ENCODE assay signal across 1 cellular context in the genomic region with DNA sequence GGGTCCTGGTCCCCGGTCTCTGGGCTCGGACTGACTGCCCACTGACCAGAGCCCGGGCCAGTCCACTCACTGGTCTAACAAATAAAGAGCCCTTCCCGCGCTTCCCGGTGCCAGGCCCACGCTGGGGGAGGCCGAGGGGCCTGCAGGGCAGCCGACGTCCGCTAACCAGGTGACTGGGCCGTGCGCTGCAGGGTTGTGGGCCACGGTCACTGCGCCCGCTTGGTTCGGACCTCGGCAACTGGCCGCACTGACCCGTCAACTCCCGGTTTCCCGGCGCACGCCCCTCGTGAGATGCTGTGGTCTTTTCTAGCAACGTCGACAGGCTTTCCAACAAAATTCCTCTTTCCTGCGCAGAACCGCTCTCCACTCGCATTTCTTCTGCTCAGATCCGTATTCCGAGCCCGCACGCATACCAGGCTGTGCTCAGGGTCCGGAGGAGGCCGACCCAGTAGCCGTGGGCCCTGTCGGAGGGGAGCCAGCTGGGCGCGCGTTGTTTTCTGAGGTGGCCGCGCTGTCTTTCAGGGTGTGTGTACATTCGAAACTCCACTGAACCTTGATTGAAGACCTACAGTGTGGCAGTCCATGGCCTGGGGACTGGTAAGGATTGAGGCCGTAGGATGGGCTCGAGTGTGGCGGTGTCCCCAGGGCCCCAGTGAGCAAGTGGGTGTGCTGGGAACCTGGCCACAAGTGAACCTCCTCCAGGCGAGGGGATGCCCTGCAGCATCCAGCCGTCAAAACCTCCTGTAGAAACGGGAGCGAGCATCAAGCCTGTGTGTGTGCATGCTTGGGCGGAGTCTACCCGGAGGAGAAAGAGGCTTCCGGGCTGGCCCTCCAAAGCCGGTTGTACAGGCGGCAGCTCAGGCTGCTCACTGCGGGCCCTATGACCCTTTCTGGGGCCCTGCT.
TF ChIP-seq lines count a peak whose summit lies in the region.

No MANE protein-coding gene starts in this region.

TF ChIP-seq in HepG2, 621 proteins besides CTCF, POLR2A, EP300 and RAD21 (continued from another document and continues in another):
- TF ChIP-seq NFYB (CRISPR knock-in tag; IDR thresholded peaks at IDR 0.05) (no peak; the same call in 1 of the 2 replicates), ZBTB20 (CRISPR knock-in tag; IDR thresholded peaks at IDR 0.05; ENCODE audit: borderline replicate concordance, low read depth) (no peak), ZNF605 (CRISPR knock-in tag; IDR thresholded peaks at IDR 0.05) (peak; percentile 69), CBX1 (IDR thresholded peaks at IDR 0.05; ENCODE audit: low read depth) (no peak), ZNF367 (CRISPR knock-in tag; IDR thresholded peaks at IDR 0.05; ENCODE audit: borderline replicate concordance) (0 out of 2 replicates have a peak, but pooled peaks have one; percentile 53), ZNF768 (CRISPR knock-in tag; IDR thresholded peaks at IDR 0.05) (no peak), XRCC5 (optimal IDR thresholded peaks at IDR 0.05; ENCODE audit: low read length) (peak; percentile 36), GMEB1 (CRISPR knock-in tag; IDR thresholded peaks at IDR 0.05; ENCODE audit: borderline replicate concordance) (peak; percentile 36; the same call in 1 of the 2 replicates), DNMT1 (CRISPR knock-in tag; IDR thresholded peaks at IDR 0.05) (no peak), HIC2 (CRISPR knock-in tag; IDR thresholded peaks at IDR 0.05; ENCODE audit: low read depth) (no peak), ZFX (CRISPR knock-in tag; IDR thresholded peaks at IDR 0.05; ENCODE audit: low read depth) (peak; percentile 95), TOPORS (CRISPR knock-in tag; IDR thresholded peaks at IDR 0.05) (no peak), KDM6A (CRISPR knock-in tag; IDR thresholded peaks at IDR 0.05; ENCODE audit: low read depth) (no peak), ZNF235 (CRISPR knock-in tag; IDR thresholded peaks at IDR 0.05; ENCODE audit: borderline replicate concordance) (no peak), HNRNPL (IDR thresholded peaks at IDR 0.05; ENCODE audit: low read depth, low read length) (peak; percentile 73), SNAPC5 (CRISPR knock-in tag; IDR thresholded peaks at IDR 0.05; ENCODE audit: borderline replicate concordance) (no peak), KIAA2018 (CRISPR knock-in tag; IDR thresholded peaks at IDR 0.05; ENCODE audit: borderline replicate concordance) (no peak)
- TF ChIP-seq, protein P1, sequence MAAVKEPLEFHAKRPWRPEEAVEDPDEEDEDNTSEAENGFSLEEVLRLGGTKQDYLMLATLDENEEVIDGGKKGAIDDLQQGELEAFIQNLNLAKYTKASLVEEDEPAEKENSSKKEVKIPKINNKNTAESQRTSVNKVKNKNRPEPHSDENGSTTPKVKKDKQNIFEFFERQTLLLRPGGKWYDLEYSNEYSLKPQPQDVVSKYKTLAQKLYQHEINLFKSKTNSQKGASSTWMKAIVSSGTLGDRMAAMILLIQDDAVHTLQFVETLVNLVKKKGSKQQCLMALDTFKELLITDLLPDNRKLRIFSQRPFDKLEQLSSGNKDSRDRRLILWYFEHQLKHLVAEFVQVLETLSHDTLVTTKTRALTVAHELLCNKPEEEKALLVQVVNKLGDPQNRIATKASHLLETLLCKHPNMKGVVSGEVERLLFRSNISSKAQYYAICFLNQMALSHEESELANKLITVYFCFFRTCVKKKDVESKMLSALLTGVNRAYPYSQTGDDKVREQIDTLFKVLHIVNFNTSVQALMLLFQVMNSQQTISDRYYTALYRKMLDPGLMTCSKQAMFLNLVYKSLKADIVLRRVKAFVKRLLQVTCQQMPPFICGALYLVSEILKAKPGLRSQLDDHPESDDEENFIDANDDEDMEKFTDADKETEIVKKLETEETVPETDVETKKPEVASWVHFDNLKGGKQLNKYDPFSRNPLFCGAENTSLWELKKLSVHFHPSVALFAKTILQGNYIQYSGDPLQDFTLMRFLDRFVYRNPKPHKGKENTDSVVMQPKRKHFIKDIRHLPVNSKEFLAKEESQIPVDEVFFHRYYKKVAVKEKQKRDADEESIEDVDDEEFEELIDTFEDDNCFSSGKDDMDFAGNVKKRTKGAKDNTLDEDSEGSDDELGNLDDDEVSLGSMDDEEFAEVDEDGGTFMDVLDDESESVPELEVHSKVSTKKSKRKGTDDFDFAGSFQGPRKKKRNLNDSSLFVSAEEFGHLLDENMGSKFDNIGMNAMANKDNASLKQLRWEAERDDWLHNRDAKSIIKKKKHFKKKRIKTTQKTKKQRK (IDR thresholded peaks at IDR 0.05; ENCODE audit: low read length) = no peak
- TF ChIP-seq, protein P2, sequence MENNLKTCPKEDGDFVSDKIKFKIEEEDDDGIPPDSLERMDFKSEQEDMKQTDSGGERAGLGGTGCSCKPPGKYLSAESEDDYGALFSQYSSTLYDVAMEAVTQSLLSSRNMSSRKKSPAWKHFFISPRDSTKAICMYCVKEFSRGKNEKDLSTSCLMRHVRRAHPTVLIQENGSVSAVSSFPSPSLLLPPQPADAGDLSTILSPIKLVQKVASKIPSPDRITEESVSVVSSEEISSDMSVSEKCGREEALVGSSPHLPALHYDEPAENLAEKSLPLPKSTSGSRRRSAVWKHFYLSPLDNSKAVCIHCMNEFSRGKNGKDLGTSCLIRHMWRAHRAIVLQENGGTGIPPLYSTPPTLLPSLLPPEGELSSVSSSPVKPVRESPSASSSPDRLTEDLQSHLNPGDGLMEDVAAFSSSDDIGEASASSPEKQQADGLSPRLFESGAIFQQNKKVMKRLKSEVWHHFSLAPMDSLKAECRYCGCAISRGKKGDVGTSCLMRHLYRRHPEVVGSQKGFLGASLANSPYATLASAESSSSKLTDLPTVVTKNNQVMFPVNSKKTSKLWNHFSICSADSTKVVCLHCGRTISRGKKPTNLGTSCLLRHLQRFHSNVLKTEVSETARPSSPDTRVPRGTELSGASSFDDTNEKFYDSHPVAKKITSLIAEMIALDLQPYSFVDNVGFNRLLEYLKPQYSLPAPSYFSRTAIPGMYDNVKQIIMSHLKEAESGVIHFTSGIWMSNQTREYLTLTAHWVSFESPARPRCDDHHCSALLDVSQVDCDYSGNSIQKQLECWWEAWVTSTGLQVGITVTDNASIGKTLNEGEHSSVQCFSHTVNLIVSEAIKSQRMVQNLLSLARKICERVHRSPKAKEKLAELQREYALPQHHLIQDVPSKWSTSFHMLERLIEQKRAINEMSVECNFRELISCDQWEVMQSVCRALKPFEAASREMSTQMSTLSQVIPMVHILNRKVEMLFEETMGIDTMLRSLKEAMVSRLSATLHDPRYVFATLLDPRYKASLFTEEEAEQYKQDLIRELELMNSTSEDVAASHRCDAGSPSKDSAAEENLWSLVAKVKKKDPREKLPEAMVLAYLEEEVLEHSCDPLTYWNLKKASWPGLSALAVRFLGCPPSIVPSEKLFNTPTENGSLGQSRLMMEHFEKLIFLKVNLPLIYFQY (CRISPR knock-in tag; IDR thresholded peaks at IDR 0.05; ENCODE audit: borderline replicate concordance) = no peak
- TF ChIP-seq, protein P3, sequence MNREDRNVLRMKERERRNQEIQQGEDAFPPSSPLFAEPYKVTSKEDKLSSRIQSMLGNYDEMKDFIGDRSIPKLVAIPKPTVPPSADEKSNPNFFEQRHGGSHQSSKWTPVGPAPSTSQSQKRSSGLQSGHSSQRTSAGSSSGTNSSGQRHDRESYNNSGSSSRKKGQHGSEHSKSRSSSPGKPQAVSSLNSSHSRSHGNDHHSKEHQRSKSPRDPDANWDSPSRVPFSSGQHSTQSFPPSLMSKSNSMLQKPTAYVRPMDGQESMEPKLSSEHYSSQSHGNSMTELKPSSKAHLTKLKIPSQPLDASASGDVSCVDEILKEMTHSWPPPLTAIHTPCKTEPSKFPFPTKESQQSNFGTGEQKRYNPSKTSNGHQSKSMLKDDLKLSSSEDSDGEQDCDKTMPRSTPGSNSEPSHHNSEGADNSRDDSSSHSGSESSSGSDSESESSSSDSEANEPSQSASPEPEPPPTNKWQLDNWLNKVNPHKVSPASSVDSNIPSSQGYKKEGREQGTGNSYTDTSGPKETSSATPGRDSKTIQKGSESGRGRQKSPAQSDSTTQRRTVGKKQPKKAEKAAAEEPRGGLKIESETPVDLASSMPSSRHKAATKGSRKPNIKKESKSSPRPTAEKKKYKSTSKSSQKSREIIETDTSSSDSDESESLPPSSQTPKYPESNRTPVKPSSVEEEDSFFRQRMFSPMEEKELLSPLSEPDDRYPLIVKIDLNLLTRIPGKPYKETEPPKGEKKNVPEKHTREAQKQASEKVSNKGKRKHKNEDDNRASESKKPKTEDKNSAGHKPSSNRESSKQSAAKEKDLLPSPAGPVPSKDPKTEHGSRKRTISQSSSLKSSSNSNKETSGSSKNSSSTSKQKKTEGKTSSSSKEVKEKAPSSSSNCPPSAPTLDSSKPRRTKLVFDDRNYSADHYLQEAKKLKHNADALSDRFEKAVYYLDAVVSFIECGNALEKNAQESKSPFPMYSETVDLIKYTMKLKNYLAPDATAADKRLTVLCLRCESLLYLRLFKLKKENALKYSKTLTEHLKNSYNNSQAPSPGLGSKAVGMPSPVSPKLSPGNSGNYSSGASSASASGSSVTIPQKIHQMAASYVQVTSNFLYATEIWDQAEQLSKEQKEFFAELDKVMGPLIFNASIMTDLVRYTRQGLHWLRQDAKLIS (CRISPR knock-in tag; IDR thresholded peaks at IDR 0.05) = no peak
- TF ChIP-seq, protein P4, sequence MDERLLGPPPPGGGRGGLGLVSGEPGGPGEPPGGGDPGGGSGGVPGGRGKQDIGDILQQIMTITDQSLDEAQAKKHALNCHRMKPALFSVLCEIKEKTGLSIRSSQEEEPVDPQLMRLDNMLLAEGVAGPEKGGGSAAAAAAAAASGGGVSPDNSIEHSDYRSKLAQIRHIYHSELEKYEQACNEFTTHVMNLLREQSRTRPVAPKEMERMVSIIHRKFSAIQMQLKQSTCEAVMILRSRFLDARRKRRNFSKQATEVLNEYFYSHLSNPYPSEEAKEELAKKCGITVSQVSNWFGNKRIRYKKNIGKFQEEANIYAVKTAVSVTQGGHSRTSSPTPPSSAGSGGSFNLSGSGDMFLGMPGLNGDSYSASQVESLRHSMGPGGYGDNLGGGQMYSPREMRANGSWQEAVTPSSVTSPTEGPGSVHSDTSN (CRISPR knock-in tag; IDR thresholded peaks at IDR 0.05) = no peak
